Comparison of ENCODE assay signal across 18 cellular contexts in the genomic region with DNA sequence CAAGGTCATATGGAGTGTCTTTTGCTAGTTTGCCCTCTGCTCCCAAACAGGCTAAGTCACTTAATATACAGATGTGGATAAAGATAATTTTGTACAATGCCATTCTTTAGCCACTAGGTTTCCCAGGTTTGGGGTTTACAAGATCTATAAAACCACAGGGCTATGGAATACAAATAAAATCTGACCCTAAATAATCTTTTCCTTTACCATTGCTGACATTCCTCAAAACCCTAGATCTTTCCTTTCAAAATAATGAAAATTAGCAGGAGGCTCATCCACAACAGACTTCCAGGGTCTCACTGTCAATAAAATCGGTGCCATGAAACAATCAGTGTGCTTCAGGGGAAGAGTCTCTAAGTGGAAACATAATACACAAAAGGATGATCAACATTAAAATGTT.
A peak's percentile ranks its signal among the peaks of the same experiment; 100 is the strongest.
DNase-seq lines count a peak whose midpoint lies in the region; ATAC-seq and TF ChIP-seq lines count a peak whose summit lies in the region.
"Had no signal": no experiment of that assay in that cellular context is flagged by ENCODE, and none has a peak within 500 bp of the region (broad histone marks: within the 10 kb centered on the region; RNA-seq: fewer than 3 reads in every experiment).

No MANE protein-coding gene starts in this region.

- peak overlapping the region; percentile 40 for H3K4me2 ChIP-seq in skeletal muscle satellite cell (ENCODE audit: low read length)

- H3K27me3 ChIP-seq in skeletal muscle satellite cell (ENCODE audit: control insufficient read depth, insufficient read depth, low read length) (no peaks in the 10 kb centered on the region), SJCRH30 (no peaks in the 10 kb centered on the region)
- H3K27me3 ChIP-seq: heart right ventricle, SJSA1 had no signal

- H3K9me3 ChIP-seq in skeletal muscle satellite cell (replicated peaks; ENCODE audit: low read length), result no peaks in the 10 kb centered on the region
- H3K9me3 ChIP-seq in SJCRH30 (replicated peaks), result no peaks in the 10 kb centered on the region
- H3K9me3 ChIP-seq: SJSA1 had no signal

- TF ChIP-seq CTCF in astrocyte of the spinal cord (IDR thresholded peaks at IDR 0.05; ENCODE audit: low read depth, low read length), result peak; percentile 1

- no peak overlapping the region for H3K9ac ChIP-seq in skeletal muscle satellite cell (ENCODE audit: low read depth, low read length)

- in situ Hi-C loops in KBM-7 (cut with MboI; ENCODE audit: low pct_unique_long_range_greater_than_20kb, low sequenced_read_pairs) (no loop called here), astrocyte of the spinal cord (cut with HindIII; ENCODE audit: low sequenced_read_pairs) (no loop called here)

- peaks cover 17% of the 10 kb centered on the region for H3K4me1 ChIP-seq in skeletal muscle satellite cell (ENCODE audit: control insufficient read depth, insufficient read depth, low read length)
- H3K4me1 ChIP-seq in SJCRH30, result no peaks in the 10 kb centered on the region
- H3K4me1 ChIP-seq: SJSA1 had no signal

- H3K4me3 ChIP-seq in astrocyte of the spinal cord (ENCODE audit: low read depth, low read length) (no peak overlapping the region), skeletal muscle satellite cell (ENCODE audit: low read length) (no peak overlapping the region), SJCRH30 (no peak overlapping the region)
- H3K4me3 ChIP-seq: SJSA1 had no signal

- H3K36me3 ChIP-seq in skeletal muscle satellite cell (ENCODE audit: insufficient read depth, low read length) (no peaks in the 10 kb centered on the region), SJCRH30 (no peaks in the 10 kb centered on the region)
- H3K36me3 ChIP-seq: SJSA1 had no signal

- DNase-seq in KBM-7 (peak; percentile 9), astrocyte of the spinal cord (ENCODE audit: low read depth, low spot score) (no peak), SJCRH30 (no peak), glomerular visceral epithelial cell (ENCODE audit: extremely low spot score) (no peak)
- DNase-seq: activated T-cell treated with anti-CD3 and anti-CD28 coated beads for 4 hours; amniotic stem cell; effector memory CD8-positive, alpha-beta T cell; heart right ventricle; left colon; natural killer cell; NCI-H1694 treated with DMSO at 0.1 percent for 48 hours; NCI-H82; WERI-Rb-1 had no signal

- H3K27ac ChIP-seq in SJCRH30, result no peak overlapping the region
- H3K27ac ChIP-seq: SJSA1, WERI-Rb-1 had no signal

- ATAC-seq in GM18498 (IDR thresholded peaks at IDR 0.05; ENCODE audit: unreplicated experiment), result peak; percentile 11
- ATAC-seq in activated CD4-positive, CD25-positive, alpha-beta regulatory T cell treated with anti-CD3 and anti-CD28 coated beads, Interleukin-2, amount 50 U/mL, for 24 hours, result no peak
- ATAC-seq: heart right ventricle, left colon, natural killer cell, sciatic nerve had no signal
